In the genomic region with DNA sequence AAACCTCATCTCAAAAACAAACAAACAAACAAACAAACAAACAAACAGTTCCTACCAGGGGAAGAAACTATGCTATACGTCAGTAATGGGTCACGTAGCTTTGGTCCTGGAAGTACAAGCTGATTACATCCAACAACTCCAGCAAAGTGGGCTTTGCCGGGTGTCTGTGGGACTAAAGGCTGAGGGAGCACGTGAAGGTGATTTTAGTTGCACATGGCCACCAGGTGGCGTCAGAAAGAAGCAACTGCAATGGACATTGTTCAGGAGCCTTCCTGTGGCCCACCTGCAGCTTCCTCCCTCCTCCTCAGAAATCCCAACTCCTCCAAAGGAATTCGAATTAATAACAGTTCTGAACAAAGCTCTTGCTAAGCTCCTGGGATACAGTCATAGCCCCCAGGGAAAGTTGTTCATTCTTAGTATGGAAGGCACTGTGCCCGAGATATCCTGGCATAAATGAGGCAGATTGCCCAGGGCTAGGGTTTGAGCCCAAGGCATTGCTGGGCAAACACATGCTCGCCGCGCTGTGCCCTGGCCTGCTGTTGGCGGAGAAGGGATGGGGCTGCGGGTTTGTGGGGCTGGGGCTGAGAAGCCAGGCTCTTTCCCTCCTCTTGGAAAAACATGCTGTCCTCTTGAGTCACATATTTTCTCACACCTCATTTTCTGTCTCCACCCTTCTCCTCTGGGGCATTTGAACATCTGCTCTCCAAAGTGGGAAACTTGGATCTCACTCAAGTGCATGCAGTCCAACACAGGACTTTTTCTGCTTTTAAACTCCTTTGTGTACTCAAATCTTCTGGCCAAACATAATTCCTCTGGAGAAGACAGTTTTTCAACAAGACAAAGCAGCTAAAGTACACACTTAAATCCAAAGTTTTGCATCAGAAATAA, we compare ENCODE assay signal across 8 cellular contexts. TPM values are rescaled to one million over a fixed set of nuclear protein-coding genes. Genes with fewer than 3 reads are reported as not detected.
DNase-seq lines count a peak whose midpoint lies in the region; ATAC-seq and TF ChIP-seq lines count a peak whose summit lies in the region.

No MANE protein-coding gene starts in this region.

- POLR2A ChIA-PET in HEK293T (lab: Yijun Ruan, JAX) = interaction anchor here (1.7 to 3.0 kb wide), 2 partner anchors 12 to 136 kb away, joined by 5 to 12 read pairs; a partner anchor contains a TSS

- no peaks in the 10 kb centered on the region for H3K36me3 ChIP-seq in colonic mucosa

- H3K4me1 ChIP-seq in colonic mucosa = no peaks in the 10 kb centered on the region

- peak; percentile 83 for DNase-seq in COLO668 (lab: John Stamatoyannopoulos, UW; ENCODE audit: unreplicated experiment)
- peak; percentile 90 for DNase-seq in HEK293T (ENCODE audit: extremely low spot score)
- peak; percentile 74 to 92 for DNase-seq in NCI-H446 (lab: John Stamatoyannopoulos, UW)
- DNase-seq in activated CD4-positive, alpha-beta T cell treated with anti-CD3 and anti-CD28 coated beads, Interleukin-2, amount 10 ng/mL, durations not matched to agents 24 days and 14 days = peak; percentile 90
- DNase-seq in colonic mucosa = peak; percentile 78
- peak; percentile 65 for DNase-seq in left lobe of liver (ENCODE audit: low spot score)
- DNase-seq in stimulated activated CD4-positive, alpha-beta T cell treated with anti-CD3 and anti-CD28 coated beads, Interleukin-2, amount 100 ng/mL, for 4 hours (ENCODE audit: low read depth) = peak; percentile 32

- H3K27ac Mint-ChIP-seq in activated CD4-positive, alpha-beta T cell treated with anti-CD3 and anti-CD28 coated beads, Interleukin-2, amount 10 ng/mL, durations not matched to agents 24 days and 14 days = no peak overlapping the region

- TF ChIP-seq CTCF in colonic mucosa (IDR thresholded peaks at IDR 0.05) = peak; percentile 70

- H3K27me3 ChIP-seq in colonic mucosa = no peaks in the 10 kb centered on the region

- no peak overlapping the region for H3K4me3 ChIP-seq in colonic mucosa

- CTCF ChIA-PET in HEK293T (lab: Yijun Ruan, JAX) = interaction anchor here (0.6 to 6.8 kb wide), 14 partner anchors 9 to 1289 kb away, joined by 3 to 65 read pairs (median 4); no protein-coding TSS in a partner anchor

- peaks cover 6% of the 10 kb centered on the region for H3K27me3 Mint-ChIP-seq in activated CD4-positive, alpha-beta T cell treated with anti-CD3 and anti-CD28 coated beads, Interleukin-2, amount 10 ng/mL, durations not matched to agents 24 days and 14 days

- ATAC-seq in left lobe of liver (peak; percentile 82), HG02763 (IDR thresholded peaks at IDR 0.05; ENCODE audit: unreplicated experiment) (no peak)

- H3K36me3 Mint-ChIP-seq in activated CD4-positive, alpha-beta T cell treated with anti-CD3 and anti-CD28 coated beads, Interleukin-2, amount 10 ng/mL, durations not matched to agents 24 days and 14 days (ENCODE audit: low read depth) = no peaks in the 10 kb centered on the region

- peaks cover 7% of the 10 kb centered on the region for H3K4me1 Mint-ChIP-seq in activated CD4-positive, alpha-beta T cell treated with anti-CD3 and anti-CD28 coated beads, Interleukin-2, amount 10 ng/mL, durations not matched to agents 24 days and 14 days

- H3K27ac ChIP-seq in colonic mucosa = no peak overlapping the region

- H3K9me3 ChIP-seq in colonic mucosa = no peaks in the 10 kb centered on the region

- intact Hi-C loops in activated CD4-positive, alpha-beta T cell treated with anti-CD3 and anti-CD28 coated beads, Interleukin-2, amount 10 ng/mL, durations not matched to agents 24 days and 14 days (cut with micrococcal nuclease) = loop anchor here (1.0 kb wide), 2 partner anchors 70 to 284 kb away; a partner anchor contains a TSS
- intact Hi-C loops in colonic mucosa (cut with DNase I) = loop anchor here (5.0 kb wide), 1 partner anchor 69 kb away; no protein-coding TSS in a partner anchor

- no peak overlapping the region for H3K9ac ChIP-seq in colonic mucosa (ENCODE audit: low read depth in 2 of 2, low read length in 2 of 2)

- H3K9me3 Mint-ChIP-seq in activated CD4-positive, alpha-beta T cell treated with anti-CD3 and anti-CD28 coated beads, Interleukin-2, amount 10 ng/mL, durations not matched to agents 24 days and 14 days = no peaks in the 10 kb centered on the region

- no peak overlapping the region for H3K4me3 Mint-ChIP-seq in activated CD4-positive, alpha-beta T cell treated with anti-CD3 and anti-CD28 coated beads, Interleukin-2, amount 10 ng/mL, durations not matched to agents 24 days and 14 days

TF ChIP-seq in HEK293T, 16 proteins besides CTCF, POLR2A, EP300 and RAD21:
- no peak for TF ChIP-seq FOXM1 (IDR thresholded peaks at IDR 0.05; ENCODE audit: borderline replicate concordance)
- no peak for TF ChIP-seq NFRKB (IDR thresholded peaks at IDR 0.05)
- no peak for TF ChIP-seq TARDBP (IDR thresholded peaks at IDR 0.05)
- no peak for TF ChIP-seq ARNT (IDR thresholded peaks at IDR 0.05)
- TF ChIP-seq FOXA1 (IDR thresholded peaks at IDR 0.05) = no peak
- no peak for TF ChIP-seq ZNF384 (IDR thresholded peaks at IDR 0.05)
- peak; percentile 47; the same call in 1 of the 2 replicates for TF ChIP-seq L3MBTL2 (conservative IDR thresholded peaks at IDR 0.05)

RNA-seq across cellular contexts. Expression of a gene that starts 28.6 kb away (rescaled TPM):
- not detected in 2 replicates for total RNA-seq in activated CD4-positive, alpha-beta T cell treated with anti-CD3 and anti-CD28 coated beads, Interleukin-2, amount 10 ng/mL, durations not matched to agents 24 days and 14 days
- not detected for total RNA-seq in colonic mucosa
- not detected for total RNA-seq in left lobe of liver

RNA-seq across cellular contexts. Expression of a gene that starts 48.5 kb away (rescaled TPM):
- 9.7 TPM in 2 replicates for total RNA-seq in activated CD4-positive, alpha-beta T cell treated with anti-CD3 and anti-CD28 coated beads, Interleukin-2, amount 10 ng/mL, durations not matched to agents 24 days and 14 days
- total RNA-seq in colonic mucosa (10 to 100 TPM; 32.5 to 62.6 TPM), left lobe of liver (0.20 TPM)

Comparison
In these comparisons a context has a peak if more than half of its experiments do, and no peak if none do; other contexts are left out.
1. DNase-seq: peak in every context shown above with its lines; median percentile 90 in HEK293T; 90 in activated CD4-positive, alpha-beta T cell treated with anti-CD3 and anti-CD28 coated beads, Interleukin-2, amount 10 ng/mL, durations not matched to agents 24 days and 14 days; 83 in COLO668; 83 in NCI-H446; 78 in colonic mucosa; 65 in left lobe of liver; 32 in stimulated activated CD4-positive, alpha-beta T cell treated with anti-CD3 and anti-CD28 coated beads, Interleukin-2, amount 100 ng/mL, for 4 hours.